16 cellular contexts compared by ENCODE assay signal in genomic region chr17:32150358-32150757, GRCh38. TPM values are rescaled to one million over a fixed set of nuclear protein-coding genes. Genes with fewer than 3 reads are reported as not detected.
DNase-seq lines count a peak whose midpoint lies in the region; ATAC-seq, FAIRE-seq and TF ChIP-seq lines count a peak whose summit lies in the region.
"Had no signal": no experiment of that assay in that cellular context is flagged by ENCODE, and none has a peak within 500 bp of the region (broad histone marks: within the 10 kb centered on the region; RNA-seq: fewer than 3 reads in every experiment).

No MANE protein-coding gene starts in this region.

- DNase-seq in CD14-positive monocyte (ENCODE audit: low spot score) (no peak), H9 (no peak), K562 (ENCODE audit: extremely low read depth in 1 of 4, low spot score in 3 of 4) (peak; percentile 39 to 79 (median 44)), nephron progenitor cell (no peak), mucosa of gallbladder (ENCODE audit: low spot score) (no peak), upper lobe of left lung (no peak), NCI-H1436 treated with DMSO at 0.1 percent for 48 hours (lab: John Stamatoyannopoulos, UW) (no peak)
- no peak for DNase-seq in stimulated activated CD4-positive, alpha-beta T cell treated with anti-CD3 and anti-CD28 coated beads, Interleukin-15, amount 100 ng/mL, for 24 hours
- DNase-seq: CD4-positive, alpha-beta T cell; HCEC 1CT; NCI-H1105 treated with DMSO at 0.1 percent for 48 hours; NCI-H1694 treated with DMSO at 0.1 percent for 48 hours; SIG-M5 had no signal

- H3K14ac ChIP-seq in H9 (ENCODE audit: insufficient read depth, low read length), result no peak overlapping the region

- H2BK20ac ChIP-seq in H9 (ENCODE audit: low read depth, low read length, poor library complexity, severe bottlenecking), result no peak overlapping the region

- H3K4ac ChIP-seq in H9 (ENCODE audit: low read depth, low read length), result no peak overlapping the region

- H2BK120ac ChIP-seq in H9 (ENCODE audit: low read depth, low read length, poor library complexity, severe bottlenecking), result no peak overlapping the region

- no peak for TF ChIP-seq RAD21 in K562 (CRISPR knock-in tag; conservative IDR thresholded peaks at IDR 0.05 in 1 of 2, IDR thresholded peaks at IDR 0.05 in 1 of 2)

- no peaks in the 10 kb centered on the region for H3K79me1 ChIP-seq in H9 (ENCODE audit: insufficient read depth, low read depth, low read length, poor library complexity, severe bottlenecking)

- no peaks in the 10 kb centered on the region for H3K9me3 Mint-ChIP-seq in CD14-positive monocyte
- no peaks in the 10 kb centered on the region for H3K9me3 Mint-ChIP-seq in H9
- no peaks in the 10 kb centered on the region for H3K9me3 Mint-ChIP-seq in nephron progenitor cell
- H3K9me3 Mint-ChIP-seq: CD4-positive, alpha-beta T cell had no signal

- in situ Hi-C loops in K562 (cut with MboI), result no loop called here

- H3K18ac ChIP-seq in H9 (ENCODE audit: insufficient read length, low read depth, low read length), result no peak overlapping the region

- TF ChIP-seq POLR2A in K562 (conservative IDR thresholded peaks at IDR 0.05) (no peak), upper lobe of left lung (IDR thresholded peaks at IDR 0.05) (no peak)

- H4K8ac ChIP-seq in H9 (replicated peaks; ENCODE audit: insufficient read length, low read depth, low read length), result no peak overlapping the region

- H3K9ac ChIP-seq in H9 (ENCODE audit: extremely low read depth, insufficient read length, low read length) (no peak overlapping the region), K562 (ENCODE audit: insufficient read depth in 1 of 2, low read depth in 2 of 2, low read length in 2 of 2) (no peak overlapping the region)

- no peak overlapping the region for H2AK5ac ChIP-seq in H9 (ENCODE audit: insufficient read length, low read length)

- ATAC-seq in K562 (peak; percentile 90), upper lobe of left lung (ENCODE audit: low FRiP score in 2 of 2) (no peak)
- ATAC-seq: SK-N-SH treated with all-trans-retinoic acid at 6 μM for 48 hours had no signal

- no peak overlapping the region for H3K4me3 Mint-ChIP-seq in CD14-positive monocyte
- no peak overlapping the region; a peak in 1 of 5 replicates for H3K4me3 Mint-ChIP-seq in H9
- H3K4me3 Mint-ChIP-seq in nephron progenitor cell, result no peak overlapping the region
- H3K4me3 Mint-ChIP-seq: B cell; CD4-positive, alpha-beta T cell had no signal

- H3K9me1 ChIP-seq in K562 (ENCODE audit: control insufficient read depth, insufficient read depth, low read length), result no peaks in the 10 kb centered on the region

- TF ChIP-seq CTCF in CD14-positive monocyte (IDR thresholded peaks at IDR 0.05), result no peak
- TF ChIP-seq CTCF in H9 (conservative IDR thresholded peaks at IDR 0.05), result no peak
- TF ChIP-seq CTCF in K562 (IDR thresholded peaks at IDR 0.05 in 2 of 3, conservative IDR thresholded peaks at IDR 0.05 in 1 of 3; ENCODE audit: insufficient read depth in 2 of 3, low read depth in 1 of 3, low read length in 3 of 3), result no peak
- TF ChIP-seq CTCF in nephron progenitor cell (IDR thresholded peaks at IDR 0.05), result no peak
- TF ChIP-seq CTCF in upper lobe of left lung (IDR thresholded peaks at IDR 0.05), result no peak

- no peaks in the 10 kb centered on the region for H3K4me1 ChIP-seq in H9 (ENCODE audit: insufficient read depth, low read length)
- peaks cover 9% of the 10 kb centered on the region in 2 experiments; a peak in 3 of 5 replicates for H3K4me1 ChIP-seq in K562 (replicated peaks in 1 of 2; ENCODE audit: control insufficient read depth in 2 of 2, insufficient read depth in 2 of 2, low read length in 2 of 2)
- peaks cover 20 to 49% (median 24%) of the 10 kb centered on the region in 4 donors for H3K4me1 ChIP-seq in upper lobe of left lung

- no peak overlapping the region for H3K27ac ChIP-seq in H9 (ENCODE audit: insufficient read length, low read depth, low read length)
- no peak overlapping the region for H3K27ac ChIP-seq in K562 (ENCODE audit: extremely low read depth, low read depth, low read length)
- no peak overlapping the region for H3K27ac ChIP-seq in upper lobe of left lung

- TF ChIP-seq EP300 in K562 (IDR thresholded peaks at IDR 0.05; ENCODE audit: low read length) (peak; percentile 63; the same call in 1 of the 2 replicates), upper lobe of left lung (IDR thresholded peaks at IDR 0.05) (no peak)

- H3T11ph ChIP-seq in H9 (ENCODE audit: low read length), result no peak overlapping the region

- H4K5ac ChIP-seq in H9 (ENCODE audit: insufficient read length, low read depth, low read length), result no peak overlapping the region

- H3K79me2 ChIP-seq in H9 (ENCODE audit: insufficient read depth, low read length) (no peaks in the 10 kb centered on the region), K562 (ENCODE audit: control insufficient read depth, insufficient read depth, low read length) (peaks cover 79% of the 10 kb centered on the region)

- H3K27ac Mint-ChIP-seq in CD14-positive monocyte, result peak overlapping the region in 5 of 7 donors; percentile 8 to 81 (median 63)
- H3K27ac Mint-ChIP-seq in H9, result peak overlapping the region; percentile 21 to 52 (median 26); a peak in 4 of 7 replicates
- H3K27ac Mint-ChIP-seq in nephron progenitor cell, result peak overlapping the region; percentile 47
- H3K27ac Mint-ChIP-seq: B cell had no signal

- H3K4me3 ChIP-seq in K562 (no peak overlapping the region), upper lobe of left lung (no peak overlapping the region)

- intact Hi-C loops in CD14-positive monocyte (cut with micrococcal nuclease), result no loop called here
- intact Hi-C loops in K562 (cut with micrococcal nuclease), result no loop called here

- H3K23ac ChIP-seq in H9 (ENCODE audit: insufficient read length, low read depth, low read length), result no peak overlapping the region

- POLR2A ChIA-PET in K562 (lab: Yijun Ruan, JAX), result interaction anchor here (0.6 to 1.2 kb wide), 3 partner anchors 10 to 198 kb away, joined by 3 read pairs; no protein-coding TSS in a partner anchor

- H3K27me3 Mint-ChIP-seq in CD14-positive monocyte (ENCODE audit: low read depth in 3 of 3) (peaks cover 0 to 2% (median 2%) of the 10 kb centered on the region in 3 donors), H9 (ENCODE audit: low read depth) (no peaks in the 10 kb centered on the region), nephron progenitor cell (ENCODE audit: low read depth, poor library complexity) (no peaks in the 10 kb centered on the region)
- H3K27me3 Mint-ChIP-seq: B cell; CD4-positive, alpha-beta T cell had no signal

- no peak overlapping the region for H4K91ac ChIP-seq in H9 (ENCODE audit: insufficient read length, low read depth, low read length)

- H3K4me2 ChIP-seq in H9 (ENCODE audit: insufficient read depth, insufficient read length, low read length), result no peak overlapping the region
- 0 out of 2 replicates have a peak overlapping the region, but pooled peaks have one; percentile 5 for H3K4me2 ChIP-seq in K562 (ENCODE audit: insufficient read depth, low read length)

- no peaks in the 10 kb centered on the region for H4K20me1 ChIP-seq in H9 (ENCODE audit: control insufficient read depth, insufficient read depth, insufficient read length)
- H4K20me1 ChIP-seq in K562 (replicated peaks; ENCODE audit: control insufficient read depth, insufficient read depth, low read length), result peaks cover 15% of the 10 kb centered on the region; the same call in 1 of the 2 replicates

- H3K9me3 ChIP-seq in H9 (ENCODE audit: control insufficient read depth, low read depth, low read length) (no peaks in the 10 kb centered on the region), K562 (replicated peaks; ENCODE audit: control insufficient read depth, insufficient read depth, low read depth, low read length) (no peaks in the 10 kb centered on the region), upper lobe of left lung (no peaks in the 10 kb centered on the region)

- no peaks in the 10 kb centered on the region for H3K23me2 ChIP-seq in H9 (ENCODE audit: insufficient read length, low read depth, low read length, poor library complexity, severe bottlenecking)

- no peak overlapping the region for H3K56ac ChIP-seq in H9 (ENCODE audit: insufficient read length, low read depth, low read length)

- peak; percentile 83 for FAIRE-seq in K562 (lab: Jason Lieb, UNC)
- FAIRE-seq: D721Med had no signal

- peaks cover 51% of the 10 kb centered on the region for H3K4me1 Mint-ChIP-seq in CD14-positive monocyte
- peaks cover 11 to 12% of the 10 kb centered on the region in 2 experiments for H3K4me1 Mint-ChIP-seq in H9
- peaks cover 21% of the 10 kb centered on the region for H3K4me1 Mint-ChIP-seq in nephron progenitor cell

- CTCF ChIA-PET in K562 (lab: Yijun Ruan, JAX; ENCODE audit: low intra/inter-chr PET ratio), result no interaction called here

- H2AFZ ChIP-seq in H9 (ENCODE audit: low read length), result no peak overlapping the region
- no peak overlapping the region for H2AFZ ChIP-seq in K562 (ENCODE audit: low read depth, low read length)

- no TSS peak for BruUV-seq in K562 (replicated peaks; lab: Mats Ljungman, UMichigan)

- H2BK12ac ChIP-seq in H9 (ENCODE audit: insufficient read length, low read depth, low read length), result no peak overlapping the region

- H3K36me3 ChIP-seq in K562 (ENCODE audit: control insufficient read depth, insufficient read depth, low read length) (peaks cover 36% of the 10 kb centered on the region), upper lobe of left lung (peaks cover 6 to 22% (median 7%) of the 10 kb centered on the region in 4 donors)

- no peak overlapping the region for H2BK5ac ChIP-seq in H9 (ENCODE audit: insufficient read length, low read length)

- H3K27me3 ChIP-seq in H9 (ENCODE audit: insufficient read depth, low read length) (no peaks in the 10 kb centered on the region), K562 (ENCODE audit: control insufficient read depth in 2 of 2, insufficient read depth in 2 of 2, low read length in 2 of 2) (no peaks in the 10 kb centered on the region), upper lobe of left lung (no peaks in the 10 kb centered on the region)

- no peak overlapping the region for H2BK15ac ChIP-seq in H9 (ENCODE audit: low read depth, low read length)

- peaks cover 21 to 46% of the 10 kb centered on the region in 2 donors for H3K36me3 Mint-ChIP-seq in CD14-positive monocyte
- peaks cover 13 to 34% (median 24%) of the 10 kb centered on the region in 3 experiments; a peak in 6 of 7 replicates for H3K36me3 Mint-ChIP-seq in H9 (ENCODE audit: insufficient read depth in 1 of 3, low read depth in 3 of 3)
- peaks cover 30% of the 10 kb centered on the region for H3K36me3 Mint-ChIP-seq in nephron progenitor cell (ENCODE audit: low read depth)

RNA-seq across cellular contexts. Expression of gene RHOT1, which starts 8.1 kb away (rescaled TPM):
- polyA plus RNA-seq in CD14-positive monocyte, result 10 to 100 TPM; 45.9 to 51.9 TPM
- 24.4 and 24.9 TPM in 2 replicates for total RNA-seq in H9 (2021)
- total RNA-seq in K562 (2011; cell fraction: chromatin; rRNA removed; ENCODE audit: low replicate concordance), result 23.7 and 108 TPM in 2 replicates
- total RNA-seq in K562 (2011; cell fraction: nucleolus; rRNA removed), result 13.2 and 19.5 TPM in 2 replicates
- 39.4 and 61.3 TPM in 2 replicates for total RNA-seq in K562 (2011; cell fraction: nucleoplasm; rRNA removed)
- total RNA-seq in K562 (2014; rRNA removed), result 25.1 and 33.3 TPM in 2 replicates
- 52.9 and 55.3 TPM in 2 replicates for total RNA-seq in K562 (2014; rRNA removed; fragmentation: Illumina TruSeq; extraction: Trizol)
- 39.9 and 50.5 TPM in 2 replicates for total RNA-seq in K562 (2015; rRNA removed; fragmentation: Illumina TruSeq; extraction: Trizol)
- total RNA-seq in K562 (2021), result 30.8 and 33.9 TPM in 2 replicates
- 67.5 and 101 TPM in 2 replicates for polyA plus RNA-seq in K562 (2011; rRNA removed)
- polyA plus RNA-seq in K562 (2011; cell fraction: cytosol; rRNA removed), result 29.2 and 43.3 TPM in 2 replicates
- 22.7 and 29.3 TPM in 2 replicates for polyA plus RNA-seq in K562 (2011; cell fraction: nucleus; rRNA removed)
- polyA plus RNA-seq in K562 (2012), result 28.2 and 47.4 TPM in 2 replicates
- 47.5 and 72.5 TPM in 2 replicates for polyA plus RNA-seq in K562 (2014; fragmentation: Illumina TruSeq; extraction: Trizol)
- 10 to 100 TPM; 23.0 to 30.5 TPM for polyA plus RNA-seq in K562 (2014; fragmentation: Nextera tagmentation; extraction: Ambion mirVana)
- 32.2 and 41.2 TPM in 2 replicates for polyA plus RNA-seq in K562 (2014; rRNA removed)
- 85.8 and 104 TPM in 2 replicates for polyA minus RNA-seq in K562 (2011; rRNA and poly(A)+ RNA removed)
- polyA minus RNA-seq in K562 (2011; cell fraction: cytosol; rRNA and poly(A)+ RNA removed), result 20.7 and 44.3 TPM in 2 replicates
- polyA minus RNA-seq in K562 (2011; cell fraction: nucleus; rRNA and poly(A)+ RNA removed), result 29.1 and 38.3 TPM in 2 replicates
- total RNA-seq in mucosa of gallbladder, result 32.4 TPM
- total RNA-seq in upper lobe of left lung, result 100 to 1,000 TPM in 1 of 6 donors, 10 to 100 TPM in 5; 37.2 to 110 (median 52.2) TPM

Comparison
In these comparisons a context has a peak if more than half of its experiments do, and no peak if none do; other contexts are left out.
1. DNase-seq: peak in K562 (4 of 4); none in CD14-positive monocyte (single experiment), H9 (single experiment), nephron progenitor cell (single experiment), stimulated activated CD4-positive, alpha-beta T cell treated with anti-CD3 and anti-CD28 coated beads, Interleukin-15, amount 100 ng/mL, for 24 hours (single experiment), mucosa of gallbladder (single experiment), upper lobe of left lung (0 of 2) and NCI-H1436 treated with DMSO at 0.1 percent for 48 hours (single experiment).
2. Peak in every context shown above with its lines, with median percentiles within 50 percentile points of each other: H3K27ac Mint-ChIP-seq.